8 cellular contexts compared by ENCODE assay signal in genomic region chr17:32111141-32111771, GRCh38. TPM values are rescaled to one million over a fixed set of nuclear protein-coding genes. Genes with fewer than 3 reads are reported as not detected.
A peak's percentile ranks its signal among the peaks of the same experiment; 100 is the strongest.
DNase-seq lines count a peak whose midpoint lies in the region; ATAC-seq, FAIRE-seq and TF ChIP-seq lines count a peak whose summit lies in the region.

No MANE protein-coding gene starts in this region.

- peak; percentile 75 to 87 for ATAC-seq in A549
- ATAC-seq in RWPE2 (ENCODE audit: low read depth): peak; percentile 36; the same call in 1 of the 3 replicates
- ATAC-seq in lung (ENCODE audit: insufficient read depth, low FRiP score): peak; percentile 6
- ATAC-seq in upper lobe of right lung: peak; percentile 57
- ATAC-seq in HG03175 (IDR thresholded peaks at IDR 0.05; ENCODE audit: unreplicated experiment): no peak
- no peak for ATAC-seq in GM21423 (IDR thresholded peaks at IDR 0.05; ENCODE audit: unreplicated experiment)

- in situ Hi-C loops in mammary epithelial cell (cut with MboI; ENCODE audit: low sequenced_read_pairs in 2 of 2): no loop called here

- dilution Hi-C loops in mammary epithelial cell (cut with HindIII; ENCODE audit: low sequenced_read_pairs): no loop called here

- BruUV-seq in mammary epithelial cell (replicated peaks; lab: Mats Ljungman, UMichigan): no TSS peak

- H3K27me3 ChIP-seq in RWPE2 (ENCODE audit: insufficient read depth, poor library complexity, severe bottlenecking) (no peaks in the 10 kb centered on the region), mammary epithelial cell (ENCODE audit: insufficient read depth, low read length) (no peaks in the 10 kb centered on the region), lung (ENCODE audit: control insufficient read depth, insufficient read depth) (no peaks in the 10 kb centered on the region), upper lobe of right lung (no peaks in the 10 kb centered on the region)

- H3K4me2 ChIP-seq in A549 (peak overlapping the region; percentile 63), mammary epithelial cell (ENCODE audit: insufficient read depth, low read depth, low read length) (peak overlapping the region; percentile 45)

- TF ChIP-seq POLR2A in A549 (IDR thresholded peaks at IDR 0.05; ENCODE audit: low read length): no peak
- no peak for TF ChIP-seq POLR2A in GM12891 (IDR thresholded peaks at IDR 0.05; ENCODE audit: low read depth, low read length)

- CTCF ChIA-PET in A549 (lab: Yijun Ruan, JAX) (interaction anchor here (0.6 to 3.3 kb wide), 8 partner anchors 9 to 88 kb away, joined by 3 to 12 read pairs (median 4); no protein-coding TSS in a partner anchor), mammary epithelial cell (lab: Charles Lee; ENCODE audit: low non-redundant PET) (no interaction called here)

- H3K36me3 ChIP-seq in RWPE2 (ENCODE audit: low read depth) (no peaks in the 10 kb centered on the region), mammary epithelial cell (ENCODE audit: insufficient read depth, low read length) (no peaks in the 10 kb centered on the region), lung (ENCODE audit: control insufficient read depth in 2 of 2, insufficient read depth in 2 of 2, low read length in 2 of 2) (no peaks in the 10 kb centered on the region), upper lobe of right lung (no peaks in the 10 kb centered on the region)

- no peak overlapping the region for H3K4me3 ChIP-seq in A549
- no peak overlapping the region for H3K4me3 ChIP-seq in RWPE2 (ENCODE audit: severe bottlenecking)
- H3K4me3 ChIP-seq in mammary epithelial cell (replicated peaks in 1 of 3; ENCODE audit: insufficient read depth in 1 of 3, low read depth in 2 of 3, low read length in 3 of 3): no peak overlapping the region
- no peak overlapping the region for H3K4me3 ChIP-seq in lung
- no peak overlapping the region for H3K4me3 ChIP-seq in upper lobe of right lung

- H3K9me3 ChIP-seq in A549: no peaks in the 10 kb centered on the region
- H3K9me3 ChIP-seq in RWPE2 (ENCODE audit: severe bottlenecking): no peaks in the 10 kb centered on the region
- H3K9me3 ChIP-seq in mammary epithelial cell (replicated peaks; ENCODE audit: insufficient read depth, low read length): no peaks in the 10 kb centered on the region
- H3K9me3 ChIP-seq in lung (ENCODE audit: control insufficient read depth in 2 of 2, insufficient read depth in 1 of 2, low read length in 1 of 2): no peaks in the 10 kb centered on the region
- no peaks in the 10 kb centered on the region for H3K9me3 ChIP-seq in upper lobe of right lung

- TF ChIP-seq EP300 in A549 (IDR thresholded peaks at IDR 0.05): no peak

- 0 out of 3 replicates have a peak, but pooled peaks cover 4% of the 10 kb centered on the region for H3K4me1 ChIP-seq in A549
- no peaks in the 10 kb centered on the region for H3K4me1 ChIP-seq in RWPE2 (ENCODE audit: insufficient read depth, poor library complexity, severe bottlenecking)
- no peaks in the 10 kb centered on the region for H3K4me1 ChIP-seq in mammary epithelial cell (ENCODE audit: insufficient read depth, low read length)
- peaks cover 0 to 5% of the 10 kb centered on the region in 2 donors for H3K4me1 ChIP-seq in lung (ENCODE audit: control insufficient read depth in 2 of 2, insufficient read depth in 2 of 2, low read length in 2 of 2)
- H3K4me1 ChIP-seq in upper lobe of right lung: no peaks in the 10 kb centered on the region

- 50% methylated on average over 15 of the region's 18 CpGs for WGBS in A549 (ENCODE audit: missing lambda C conversion rate)
- 35% methylated on average over 13 of the region's 18 CpGs for WGBS in mammary epithelial cell (ENCODE audit: low coverage, missing lambda C conversion rate)
- 47 to 58% methylated on average over 18 of the region's 18 CpGs for WGBS in lung, 2 donors

- TF ChIP-seq CTCF in A549 (IDR thresholded peaks at IDR 0.05) (peak; percentile 28; the same call in 2 of the 3 replicates), RWPE2 (IDR thresholded peaks at IDR 0.05; ENCODE audit: poor library complexity, severe bottlenecking) (peak; percentile 12), mammary epithelial cell (conservative IDR thresholded peaks at IDR 0.05 in 1 of 2, IDR thresholded peaks at IDR 0.05 in 1 of 2; ENCODE audit: extremely low read depth in 1 of 2, insufficient read depth in 1 of 2, low read depth in 1 of 2, low read length in 2 of 2) (peak in 1 of 2 donors; percentile 27), lung (IDR thresholded peaks at IDR 0.05; ENCODE audit: control extremely low read depth, extremely low read depth) (no peak), upper lobe of right lung (IDR thresholded peaks at IDR 0.05) (peak; percentile 23)

- no peak for TF ChIP-seq RAD21 in A549 (conservative IDR thresholded peaks at IDR 0.05 in 1 of 2, IDR thresholded peaks at IDR 0.05 in 1 of 2)

- DNase-seq in A549 (ENCODE audit: low read depth in 1 of 2, low spot score in 1 of 2) (peak in 1 of 2 experiments; percentile 68), GM12891 (ENCODE audit: insufficient read length, low spot score) (no peak), RWPE2 (ENCODE audit: low spot score) (no peak), mammary epithelial cell (no peak), lung (ENCODE audit: low spot score) (peak; percentile 36), upper lobe of right lung (no peak)

- no peak overlapping the region for H3K9ac ChIP-seq in mammary epithelial cell (ENCODE audit: insufficient read depth, low read length)

- peak overlapping the region; percentile 17 for H2AFZ ChIP-seq in mammary epithelial cell (ENCODE audit: low read depth, low read length)

- no peaks in the 10 kb centered on the region for H3K79me2 ChIP-seq in mammary epithelial cell (ENCODE audit: insufficient read depth, low read length)

- H3K27ac ChIP-seq in A549 (no peak overlapping the region), RWPE2 (ENCODE audit: poor library complexity, severe bottlenecking) (no peak overlapping the region), mammary epithelial cell (ENCODE audit: insufficient read depth, low read depth, low read length) (no peak overlapping the region), lung (ENCODE audit: low read depth in 1 of 2, low read length in 1 of 2) (no peak overlapping the region), upper lobe of right lung (no peak overlapping the region)

- intact Hi-C loops in mammary epithelial cell (cut with micrococcal nuclease): no loop called here
- intact Hi-C loops in upper lobe of right lung (cut with DNase I): no loop called here

- POLR2A ChIA-PET in A549 (lab: Yijun Ruan, JAX): no interaction called here

- no peaks in the 10 kb centered on the region for H4K20me1 ChIP-seq in mammary epithelial cell (ENCODE audit: insufficient read depth, low read length)

- FAIRE-seq in A549 (lab: Jason Lieb, UNC) (no peak), GM12891 (lab: Jason Lieb, UNC) (peak; percentile 45)

TF ChIP-seq in A549, 52 proteins besides CTCF, POLR2A, EP300 and RAD21:
- TF ChIP-seq BHLHE40 (IDR thresholded peaks at IDR 0.05; ENCODE audit: low read depth, low read length) (no peak), NFE2L2 (conservative IDR thresholded peaks at IDR 0.05; ENCODE audit: low read length) (no peak), CBX2 (IDR thresholded peaks at IDR 0.05; ENCODE audit: borderline replicate concordance, low read depth) (no peak), HDAC2 (IDR thresholded peaks at IDR 0.05) (no peak), ZNF302 (CRISPR knock-in tag; IDR thresholded peaks at IDR 0.05) (no peak), ZC3H11A (IDR thresholded peaks at IDR 0.05) (no peak), SMC3 (IDR thresholded peaks at IDR 0.05) (0 out of 3 replicates have a peak, but pooled peaks have one; percentile 10)
- TF ChIP-seq, protein P1, sequence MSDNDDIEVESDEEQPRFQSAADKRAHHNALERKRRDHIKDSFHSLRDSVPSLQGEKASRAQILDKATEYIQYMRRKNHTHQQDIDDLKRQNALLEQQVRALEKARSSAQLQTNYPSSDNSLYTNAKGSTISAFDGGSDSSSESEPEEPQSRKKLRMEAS (IDR thresholded peaks at IDR 0.05): no peak

TF ChIP-seq in GM12891, 5 proteins besides CTCF, POLR2A, EP300 and RAD21:
- TF ChIP-seq POLR2AphosphoS5 (IDR thresholded peaks at IDR 0.05; ENCODE audit: low read depth, low read length): no peak
- no peak for TF ChIP-seq PAX5 (IDR thresholded peaks at IDR 0.05; ENCODE audit: insufficient read depth, low read length, severe bottlenecking)
- no peak for TF ChIP-seq TAF1 (IDR thresholded peaks at IDR 0.05; ENCODE audit: low read depth, low read length)
- no peak for TF ChIP-seq SPI1 (IDR thresholded peaks at IDR 0.05; ENCODE audit: low read depth, low read length)
- no peak for TF ChIP-seq POU2F2 (IDR thresholded peaks at IDR 0.05; ENCODE audit: low read depth, low read length)

RNA-seq across cellular contexts. Expression of gene RHOT1, which starts 31.0 kb away (rescaled TPM):
- polyA plus RNA-seq in A549 (2011; rRNA removed) (83.2 and 109 TPM in 2 replicates), A549 (2017; fragmentation: RNase III; extraction: RNeasy Plus Mini Kit Qiagen cat#74134 plus additional on column Dnase treatment) (25.8 to 27.6 TPM (median 26.6 TPM) in 3 replicates), mammary epithelial cell (14.7 TPM), lung (10 to 100 TPM; 28.5 to 56.3 TPM)
- polyA plus RNA-seq in A549 (2012; cell fraction: cytosol; rRNA removed): 24.0 and 26.8 TPM in 2 replicates
- polyA plus RNA-seq in A549 (2012; cell fraction: nucleus; rRNA removed): 9.2 and 13.4 TPM in 2 replicates
- 30.4 and 39.2 TPM in 2 replicates for polyA minus RNA-seq in A549 (2011; rRNA and poly(A)+ RNA removed)
- polyA plus RNA-seq in GM12891 (2012; ENCODE audit: low read depth, missing spikeins): 11.7 TPM
- total RNA-seq in mammary epithelial cell (10 to 100 TPM; 20.3 to 28.3 TPM), lung (10 to 100 TPM; 33.4 to 90.5 TPM), upper lobe of right lung (46.6 TPM)
- 25.9 TPM for polyA minus RNA-seq in mammary epithelial cell

Comparison
In these comparisons a context has a peak if more than half of its experiments do, and no peak if none do; other contexts are left out.
1. ATAC-seq: peak in A549 (2 of 2), RWPE2 (single experiment), lung (single experiment) and upper lobe of right lung (single experiment); none in HG03175 (single experiment) and GM21423 (single experiment).